22 cellular contexts compared by ENCODE assay signal in the genomic region with DNA sequence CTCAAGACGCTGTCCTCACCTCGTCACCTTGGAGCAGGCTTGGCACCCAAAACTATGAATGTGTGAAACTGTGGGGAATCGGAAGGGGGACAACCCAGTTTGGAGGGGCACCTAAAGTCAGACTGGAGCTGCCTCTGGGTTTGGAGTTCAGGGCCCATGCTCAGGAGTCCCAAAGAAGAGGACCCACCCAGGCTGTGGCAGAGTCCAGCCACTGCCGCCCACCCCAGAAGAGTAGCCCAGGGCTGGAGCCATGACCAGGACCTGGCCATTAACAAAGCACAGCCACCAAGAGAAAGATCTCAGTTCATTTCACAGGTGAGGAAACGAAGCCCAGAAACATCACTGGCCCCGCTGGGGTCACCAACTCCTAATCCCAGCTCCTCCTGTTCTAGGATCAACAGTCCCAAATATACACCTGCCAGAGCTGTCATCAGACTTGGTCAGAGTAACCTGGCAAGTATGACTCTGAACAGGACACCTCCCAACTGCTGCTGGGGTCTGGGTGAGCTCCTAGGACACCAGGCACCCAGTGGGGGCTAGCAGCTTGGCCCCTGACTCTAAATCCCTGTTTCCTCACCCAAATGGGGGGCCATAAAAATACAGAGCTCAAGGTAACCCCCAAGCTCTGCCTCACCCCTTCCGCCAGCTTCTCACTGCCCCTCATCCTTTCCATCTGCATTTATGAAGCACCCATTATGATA. TPM values are rescaled to one million over a fixed set of nuclear protein-coding genes. Genes with fewer than 3 reads are reported as not detected.
DNase-seq lines count a peak whose midpoint lies in the region; ATAC-seq, FAIRE-seq and TF ChIP-seq lines count a peak whose summit lies in the region.
"Had no signal": no experiment of that assay in that cellular context is flagged by ENCODE, and none has a peak within 500 bp of the region (broad histone marks: within the 10 kb centered on the region; RNA-seq: fewer than 3 reads in every experiment).

No MANE protein-coding gene starts in this region.

- CTCF ChIA-PET in HepG2 (lab: Yijun Ruan, JAX; ENCODE audit: low intra/inter-chr PET ratio, low total read pairs), result no interaction called here

- TF ChIP-seq CTCF in heart left ventricle (IDR thresholded peaks at IDR 0.05) (no peak), uterus (IDR thresholded peaks at IDR 0.05) (no peak), HepG2 (CRISPR knock-in tag; IDR thresholded peaks at IDR 0.05) (no peak)

- H3K27me3 ChIP-seq in heart left ventricle, result peaks cover 0 to 5% (median 0%) of the 10 kb centered on the region in 9 donors
- no peaks in the 10 kb centered on the region for H3K27me3 ChIP-seq in uterus
- H3K27me3 ChIP-seq in HepG2 (ENCODE audit: control insufficient read depth in 1 of 2, insufficient read depth in 2 of 2, low read length in 2 of 2), result peaks cover 8 to 35% of the 10 kb centered on the region in 2 experiments; a peak in 4 of 5 replicates
- H3K27me3 ChIP-seq: dorsolateral prefrontal cortex had no signal

- in situ Hi-C loops in HepG2 (cut with HindIII; ENCODE audit: extremely low pct_ligation_motif_present, low pct_unique_long_range_greater_than_20kb), result no loop called here

- no peak overlapping the region for H2AFZ ChIP-seq in HepG2 (ENCODE audit: low read length)

- POLR2A ChIA-PET in HepG2 (lab: Yijun Ruan, JAX), result interaction anchor here (0.8 to 2.2 kb wide), 2 partner anchors 10 to 35 kb away, joined by 3 to 11 read pairs; no protein-coding TSS in a partner anchor

- H3K79me2 ChIP-seq in HepG2 (ENCODE audit: insufficient read depth, low read length), result no peaks in the 10 kb centered on the region

- no peaks in the 10 kb centered on the region for H3K36me3 ChIP-seq in heart left ventricle
- no peaks in the 10 kb centered on the region for H3K36me3 ChIP-seq in uterus
- H3K36me3 ChIP-seq in HepG2 (replicated peaks in 1 of 2; ENCODE audit: control insufficient read depth in 1 of 2, insufficient read depth in 2 of 2, low read length in 2 of 2), result no peaks in the 10 kb centered on the region
- H3K36me3 ChIP-seq: gastrocnemius medialis, prostate gland, spleen had no signal

- H3K9me3 ChIP-seq in heart left ventricle (no peaks in the 10 kb centered on the region), uterus (no peaks in the 10 kb centered on the region), HepG2 (ENCODE audit: low read length) (no peaks in the 10 kb centered on the region)
- H3K9me3 ChIP-seq: gastrocnemius medialis, prostate gland, spleen had no signal

- H3K4me2 ChIP-seq in HepG2 (ENCODE audit: low read depth, low read length), result no peak overlapping the region

- intact Hi-C loops in left ventricle myocardium superior (cut with micrococcal nuclease) (no loop called here), heart left ventricle (cut with DNase I) (no loop called here), uterus (cut with DNase I; ENCODE audit: low total_unique reads) (no loop called here), HepG2 (cut with micrococcal nuclease; ENCODE audit: unreplicated experiment) (no loop called here)

- 90 to 95% (median 91%) methylated on average over 6 to 7 of the region's 7 CpGs for WGBS in heart left ventricle, 4 donors
- 56% methylated on average over 5 of the region's 7 CpGs for WGBS in HepG2 (ENCODE audit: low lambda C conversion rate)

- no peak for TF ChIP-seq POLR2A in heart left ventricle (IDR thresholded peaks at IDR 0.05)
- TF ChIP-seq POLR2A in uterus (IDR thresholded peaks at IDR 0.05), result no peak
- TF ChIP-seq POLR2A in HepG2 (IDR thresholded peaks at IDR 0.05; ENCODE audit: insufficient read depth in 1 of 2, low read depth in 2 of 2, low read length in 2 of 2), result no peak

- TF ChIP-seq RAD21 in HepG2 (CRISPR knock-in tag; IDR thresholded peaks at IDR 0.05), result no peak

- TF ChIP-seq EP300 in HepG2 (IDR thresholded peaks at IDR 0.05; ENCODE audit: low read depth in 2 of 2, low read length in 2 of 2) (no peak), HepG2 (CRISPR knock-in tag; IDR thresholded peaks at IDR 0.05; ENCODE audit: borderline replicate concordance) (no peak)

- FAIRE-seq in HepG2 (lab: Jason Lieb, UNC), result no peak
- FAIRE-seq: H54 had no signal

- peak overlapping the region in 3 of 12 donors; percentile 72 to 85 (median 81) for H3K4me3 ChIP-seq in heart left ventricle
- no peak overlapping the region for H3K4me3 ChIP-seq in uterus
- no peak overlapping the region for H3K4me3 ChIP-seq in HepG2 (replicated peaks in 1 of 3; ENCODE audit: insufficient read depth in 1 of 3, low read depth in 2 of 3, low read length in 3 of 3)
- H3K4me3 ChIP-seq: prostate gland had no signal

- DNase-seq in left ventricle myocardium superior (peak; percentile 14), heart left ventricle (no peak), mesenteric fat pad (ENCODE audit: low spot score) (peak; percentile 33), uterus (peak in 1 of 2 donors; percentile 10), putamen (ENCODE audit: low spot score) (no peak), HepG2 (ENCODE audit: low spot score) (no peak)
- DNase-seq: activated CD4-positive, alpha-beta T cell treated with anti-CD3 and anti-CD28 coated beads, Interleukin-2, amount 10 ng/mL, durations not matched to agents 24 days and 14 days; activated CD8-positive, alpha-beta memory T cell treated with anti-CD3 and anti-CD28 coated beads, Interleukin-2, amount 50 U/mL, for 4 hours; C1 segment of cervical spinal cord; mesenchymal stem cell; naive thymus-derived CD4-positive, alpha-beta T cell; NCI-H1436 treated with DMSO at 0.1 percent for 48 hours; NCI-H2171 treated with DMSO at 0.1 percent for 48 hours; NCI-H69; T-helper 1 cell had no signal

- H3K4me1 ChIP-seq in heart left ventricle (peaks cover 0 to 78% (median 39%) of the 10 kb centered on the region in 12 donors), uterus (peaks cover 0 to 9% of the 10 kb centered on the region in 2 donors), HepG2 (ENCODE audit: insufficient read depth, low read length) (peaks cover 40% of the 10 kb centered on the region)

- H4K20me1 ChIP-seq in HepG2 (ENCODE audit: insufficient read depth, low read length), result no peaks in the 10 kb centered on the region

- H3K27ac ChIP-seq in heart left ventricle (peak overlapping the region in 2 of 12 donors; percentile 13 to 23), uterus (peak overlapping the region; percentile 90 to 94), HepG2 (ENCODE audit: extremely low read length, insufficient read depth, low read length) (no peak overlapping the region)
- H3K27ac ChIP-seq: epithelial cell of prostate, prostate gland had no signal

- no peak overlapping the region for H3K9ac ChIP-seq in HepG2 (ENCODE audit: insufficient read depth, low read depth, low read length)

- no peak for ATAC-seq in left ventricle myocardium superior
- ATAC-seq in heart left ventricle, result no peak
- no peak for ATAC-seq in HepG2
- ATAC-seq: gastrocnemius medialis; naive thymus-derived CD4-positive, alpha-beta T cell; Right ventricle myocardium inferior had no signal

- BruUV-seq in HepG2 (replicated peaks; lab: Mats Ljungman, UMichigan), result no TSS peak

RNA-seq across cellular contexts. Expression of a gene that starts 2.7 kb away (rescaled TPM):
- total RNA-seq in left ventricle myocardium superior (11.1 TPM), heart left ventricle (10 to 100 TPM in 3 of 9 donors, 1 to 10 TPM in 6; 4.7 to 22.0 (median 7.7) TPM), mesenteric fat pad (36.5 TPM), uterus (10 to 100 TPM; 12.6 to 60.3 (median 26.8) TPM), HepG2 (2016; rRNA removed; fragmentation: Illumina TruSeq; extraction: Trizol) (1.2 and 1.3 TPM in 2 replicates)
- polyA plus RNA-seq in heart left ventricle (1 to 10 TPM; 6.0 to 7.5 TPM), HepG2 (2011; rRNA removed) (2.0 and 2.2 TPM in 2 replicates)
- total RNA-seq in HepG2 (2016; cell fraction: cytosol; rRNA removed; fragmentation: Illumina TruSeq; extraction: Trizol; ENCODE audit: low read depth), result 0.61 and 2.5 TPM in 2 replicates
- total RNA-seq in HepG2 (2016; cell fraction: insoluble cytoplasmic fraction; rRNA removed; fragmentation: Illumina TruSeq; extraction: Trizol), result 1.2 and 1.4 TPM in 2 replicates
- 1.2 and 1.4 TPM in 2 replicates for total RNA-seq in HepG2 (2016; cell fraction: membrane; rRNA removed; fragmentation: Illumina TruSeq; extraction: Trizol)
- total RNA-seq in HepG2 (2016; cell fraction: nucleus; rRNA removed; fragmentation: Illumina TruSeq; extraction: Trizol), result 0.72 and 0.84 TPM in 2 replicates
- 1.3 and 3.0 TPM in 2 replicates for polyA plus RNA-seq in HepG2 (2011; cell fraction: cytosol; rRNA removed)
- polyA plus RNA-seq in HepG2 (2011; cell fraction: nucleus; rRNA removed), result 2.5 and 3.7 TPM in 2 replicates
- polyA plus RNA-seq in HepG2 (2012), result 1.4 and 2.3 TPM in 2 replicates
- polyA plus RNA-seq in HepG2 (2016; cell fraction: cytosol; fragmentation: Illumina TruSeq; extraction: Trizol; ENCODE audit: low read depth), result 1.5 and 1.7 TPM in 2 replicates
- 1.9 and 2.5 TPM in 2 replicates for polyA plus RNA-seq in HepG2 (2016; cell fraction: insoluble cytoplasmic fraction; fragmentation: Illumina TruSeq; extraction: Trizol; ENCODE audit: low read depth)
- 1.9 and 2.3 TPM in 2 replicates for polyA plus RNA-seq in HepG2 (2016; cell fraction: membrane; fragmentation: Illumina TruSeq; extraction: Trizol; ENCODE audit: low read depth)
- 2.9 and 6.6 TPM in 2 replicates for polyA plus RNA-seq in HepG2 (2016; cell fraction: nucleus; fragmentation: Illumina TruSeq; extraction: Trizol; ENCODE audit: insufficient read depth, low read depth)
- 2.6 and 7.7 TPM in 2 replicates for polyA minus RNA-seq in HepG2 (2011; rRNA and poly(A)+ RNA removed; ENCODE audit: low replicate concordance)
- 2.8 and 11.9 TPM in 2 replicates for polyA minus RNA-seq in HepG2 (2011; cell fraction: cytosol; rRNA and poly(A)+ RNA removed)
- polyA minus RNA-seq in HepG2 (2011; cell fraction: nucleus; rRNA and poly(A)+ RNA removed), result 1.1 and 1.3 TPM in 2 replicates
- polyA plus RNA-seq: naive thymus-derived CD4-positive, alpha-beta T cell had no signal

RNA-seq across cellular contexts. Expression of a gene that starts 23.3 kb away (rescaled TPM):
- total RNA-seq in left ventricle myocardium superior, result 69.7 TPM
- total RNA-seq in heart left ventricle, result 100 to 1,000 TPM in 3 of 9 donors, 10 to 100 TPM in 6; 53.2 to 147 (median 79.6) TPM
- polyA plus RNA-seq in heart left ventricle, result 100 to 1,000 TPM in 1 of 2 donors, 10 to 100 TPM in 1; 65.6 to 237 TPM
- 387 TPM for total RNA-seq in mesenteric fat pad
- total RNA-seq in uterus, result 10 to 100 TPM; 18.2 to 74.6 (median 32.0) TPM
- total RNA-seq in HepG2 (2016; rRNA removed; fragmentation: Illumina TruSeq; extraction: Trizol), result 4.5 and 13.4 TPM in 2 replicates
- 8.3 and 10.6 TPM in 2 replicates for total RNA-seq in HepG2 (2016; cell fraction: cytosol; rRNA removed; fragmentation: Illumina TruSeq; extraction: Trizol; ENCODE audit: low read depth)
- total RNA-seq in HepG2 (2016; cell fraction: insoluble cytoplasmic fraction; rRNA removed; fragmentation: Illumina TruSeq; extraction: Trizol), result 3.4 and 13.2 TPM in 2 replicates
- 7.7 and 10.7 TPM in 2 replicates for total RNA-seq in HepG2 (2016; cell fraction: membrane; rRNA removed; fragmentation: Illumina TruSeq; extraction: Trizol)
- 12.9 and 21.0 TPM in 2 replicates for total RNA-seq in HepG2 (2016; cell fraction: nucleus; rRNA removed; fragmentation: Illumina TruSeq; extraction: Trizol)
- 23.2 and 36.6 TPM in 2 replicates for polyA plus RNA-seq in HepG2 (2011; rRNA removed)
- polyA plus RNA-seq in HepG2 (2011; cell fraction: cytosol; rRNA removed), result 13.7 and 17.5 TPM in 2 replicates
- 236 and 242 TPM in 2 replicates for polyA plus RNA-seq in HepG2 (2011; cell fraction: nucleus; rRNA removed)
- polyA plus RNA-seq in HepG2 (2012), result 5.1 and 11.5 TPM in 2 replicates
- polyA plus RNA-seq in HepG2 (2016; cell fraction: cytosol; fragmentation: Illumina TruSeq; extraction: Trizol; ENCODE audit: low read depth), result 8.0 and 9.6 TPM in 2 replicates
- 4.7 and 5.0 TPM in 2 replicates for polyA plus RNA-seq in HepG2 (2016; cell fraction: insoluble cytoplasmic fraction; fragmentation: Illumina TruSeq; extraction: Trizol; ENCODE audit: low read depth)
- polyA plus RNA-seq in HepG2 (2016; cell fraction: membrane; fragmentation: Illumina TruSeq; extraction: Trizol; ENCODE audit: low read depth), result 7.9 and 9.0 TPM in 2 replicates
- polyA plus RNA-seq in HepG2 (2016; cell fraction: nucleus; fragmentation: Illumina TruSeq; extraction: Trizol; ENCODE audit: insufficient read depth, low read depth), result 36.8 and 37.1 TPM in 2 replicates
- polyA minus RNA-seq in HepG2 (2011; rRNA and poly(A)+ RNA removed; ENCODE audit: low replicate concordance), result 30.7 and 67.4 TPM in 2 replicates
- 10.5 and 13.0 TPM in 2 replicates for polyA minus RNA-seq in HepG2 (2011; cell fraction: cytosol; rRNA and poly(A)+ RNA removed)
- polyA minus RNA-seq in HepG2 (2011; cell fraction: nucleus; rRNA and poly(A)+ RNA removed), result 10.9 and 15.8 TPM in 2 replicates

RNA-seq across cellular contexts. Expression of a gene that starts 35.5 kb away (rescaled TPM):
- total RNA-seq in left ventricle myocardium superior, result 1.1 TPM
- 1 to 10 TPM in 4 of 9 donors, under 1 TPM in 5; 0.64 to 4.4 (median 0.94) TPM for total RNA-seq in heart left ventricle
- polyA plus RNA-seq in heart left ventricle, result 1 to 10 TPM; 2.1 to 2.8 TPM
- total RNA-seq in mesenteric fat pad, result 13.2 TPM
- total RNA-seq in uterus, result 10 to 100 TPM in 1 of 4 donors, 1 to 10 TPM in 3; 3.3 to 11.1 (median 3.9) TPM
- 0.09 TPM in 1 of 2 replicates, not detected in the other for total RNA-seq in HepG2 (2016; rRNA removed; fragmentation: Illumina TruSeq; extraction: Trizol)
- 0.09 and 0.10 TPM in 2 replicates for total RNA-seq in HepG2 (2016; cell fraction: cytosol; rRNA removed; fragmentation: Illumina TruSeq; extraction: Trizol; ENCODE audit: low read depth)
- total RNA-seq in HepG2 (2016; cell fraction: insoluble cytoplasmic fraction; rRNA removed; fragmentation: Illumina TruSeq; extraction: Trizol), result 0.09 TPM in 1 of 2 replicates, not detected in the other
- total RNA-seq in HepG2 (2016; cell fraction: membrane; rRNA removed; fragmentation: Illumina TruSeq; extraction: Trizol), result 0.06 and 0.07 TPM in 2 replicates
- total RNA-seq in HepG2 (2016; cell fraction: nucleus; rRNA removed; fragmentation: Illumina TruSeq; extraction: Trizol), result 0.13 and 0.16 TPM in 2 replicates
- polyA plus RNA-seq in HepG2 (2011; rRNA removed), result 0.65 and 2.3 TPM in 2 replicates
- polyA plus RNA-seq in HepG2 (2011; cell fraction: cytosol; rRNA removed), result 0.24 and 0.96 TPM in 2 replicates
- 2.9 and 8.0 TPM in 2 replicates for polyA plus RNA-seq in HepG2 (2011; cell fraction: nucleus; rRNA removed)
- polyA plus RNA-seq in HepG2 (2012), result 1.1 and 1.9 TPM in 2 replicates
- 1.3 and 1.4 TPM in 2 replicates for polyA plus RNA-seq in HepG2 (2016; cell fraction: cytosol; fragmentation: Illumina TruSeq; extraction: Trizol; ENCODE audit: low read depth)
- 0.07 TPM in 1 of 2 replicates, not detected in the other for polyA plus RNA-seq in HepG2 (2016; cell fraction: insoluble cytoplasmic fraction; fragmentation: Illumina TruSeq; extraction: Trizol; ENCODE audit: low read depth)
- polyA plus RNA-seq in HepG2 (2016; cell fraction: membrane; fragmentation: Illumina TruSeq; extraction: Trizol; ENCODE audit: low read depth), result 0.37 and 0.43 TPM in 2 replicates
- polyA plus RNA-seq in HepG2 (2016; cell fraction: nucleus; fragmentation: Illumina TruSeq; extraction: Trizol; ENCODE audit: insufficient read depth, low read depth), result not detected in 2 replicates
- polyA minus RNA-seq in HepG2 (2011; rRNA and poly(A)+ RNA removed; ENCODE audit: low replicate concordance), result 0.28 and 1.6 TPM in 2 replicates
- polyA minus RNA-seq in HepG2 (2011; cell fraction: cytosol; rRNA and poly(A)+ RNA removed), result 0.44 and 0.79 TPM in 2 replicates
- polyA minus RNA-seq in HepG2 (2011; cell fraction: nucleus; rRNA and poly(A)+ RNA removed), result 1.7 and 6.0 TPM in 2 replicates
- total RNA-seq: activated CD4-positive, alpha-beta T cell treated with anti-CD3 and anti-CD28 coated beads, Interleukin-2, amount 10 ng/mL, durations not matched to agents 24 days and 14 days had no signal

RNA-seq across cellular contexts. Expression of a gene that starts 52.8 kb away (rescaled TPM):
- total RNA-seq in left ventricle myocardium superior (2,305 TPM), heart left ventricle (1,000 to 10,000 TPM; 1,764 to 5,397 (median 2,454) TPM), mesenteric fat pad (7,690 TPM), uterus (1,000 to 10,000 TPM in 3 of 4 donors, 100 to 1,000 TPM in 1; 402 to 1,927 (median 1,615) TPM), HepG2 (2016; rRNA removed; fragmentation: Illumina TruSeq; extraction: Trizol) (544 and 607 TPM in 2 replicates)
- polyA plus RNA-seq in heart left ventricle (1,000 to 10,000 TPM; 2,334 to 3,498 TPM), HepG2 (2011; rRNA removed) (760 and 802 TPM in 2 replicates)
- total RNA-seq in HepG2 (2016; cell fraction: cytosol; rRNA removed; fragmentation: Illumina TruSeq; extraction: Trizol; ENCODE audit: low read depth), result 3,105 and 3,667 TPM in 2 replicates
- 481 and 554 TPM in 2 replicates for total RNA-seq in HepG2 (2016; cell fraction: insoluble cytoplasmic fraction; rRNA removed; fragmentation: Illumina TruSeq; extraction: Trizol)
- 4,411 and 4,459 TPM in 2 replicates for total RNA-seq in HepG2 (2016; cell fraction: membrane; rRNA removed; fragmentation: Illumina TruSeq; extraction: Trizol)
- total RNA-seq in HepG2 (2016; cell fraction: nucleus; rRNA removed; fragmentation: Illumina TruSeq; extraction: Trizol), result 460 and 546 TPM in 2 replicates
- 904 and 962 TPM in 2 replicates for polyA plus RNA-seq in HepG2 (2011; cell fraction: cytosol; rRNA removed)
- 547 and 633 TPM in 2 replicates for polyA plus RNA-seq in HepG2 (2011; cell fraction: nucleus; rRNA removed)
- 4,160 and 4,286 TPM in 2 replicates for polyA plus RNA-seq in HepG2 (2012)
- 74,852 and 83,301 TPM in 2 replicates for polyA plus RNA-seq in HepG2 (2016; cell fraction: cytosol; fragmentation: Illumina TruSeq; extraction: Trizol; ENCODE audit: low read depth)
- 2,697 and 2,813 TPM in 2 replicates for polyA plus RNA-seq in HepG2 (2016; cell fraction: insoluble cytoplasmic fraction; fragmentation: Illumina TruSeq; extraction: Trizol; ENCODE audit: low read depth)
- polyA plus RNA-seq in HepG2 (2016; cell fraction: membrane; fragmentation: Illumina TruSeq; extraction: Trizol; ENCODE audit: low read depth), result 37,583 and 39,786 TPM in 2 replicates
- 2,546 and 3,012 TPM in 2 replicates for polyA plus RNA-seq in HepG2 (2016; cell fraction: nucleus; fragmentation: Illumina TruSeq; extraction: Trizol; ENCODE audit: insufficient read depth, low read depth)
- polyA minus RNA-seq in HepG2 (2011; rRNA and poly(A)+ RNA removed; ENCODE audit: low replicate concordance), result 361 and 877 TPM in 2 replicates
- 693 and 773 TPM in 2 replicates for polyA minus RNA-seq in HepG2 (2011; cell fraction: cytosol; rRNA and poly(A)+ RNA removed)
- polyA minus RNA-seq in HepG2 (2011; cell fraction: nucleus; rRNA and poly(A)+ RNA removed), result 191 and 263 TPM in 2 replicates

Comparison
In these comparisons a context has a peak if more than half of its experiments do, and no peak if none do; other contexts are left out.
1. DNase-seq: peak in left ventricle myocardium superior (single experiment) and mesenteric fat pad (single experiment); none in heart left ventricle (0 of 5), putamen (single experiment) and HepG2 (single experiment).